12 cellular contexts compared by ENCODE assay signal in the genomic region with DNA sequence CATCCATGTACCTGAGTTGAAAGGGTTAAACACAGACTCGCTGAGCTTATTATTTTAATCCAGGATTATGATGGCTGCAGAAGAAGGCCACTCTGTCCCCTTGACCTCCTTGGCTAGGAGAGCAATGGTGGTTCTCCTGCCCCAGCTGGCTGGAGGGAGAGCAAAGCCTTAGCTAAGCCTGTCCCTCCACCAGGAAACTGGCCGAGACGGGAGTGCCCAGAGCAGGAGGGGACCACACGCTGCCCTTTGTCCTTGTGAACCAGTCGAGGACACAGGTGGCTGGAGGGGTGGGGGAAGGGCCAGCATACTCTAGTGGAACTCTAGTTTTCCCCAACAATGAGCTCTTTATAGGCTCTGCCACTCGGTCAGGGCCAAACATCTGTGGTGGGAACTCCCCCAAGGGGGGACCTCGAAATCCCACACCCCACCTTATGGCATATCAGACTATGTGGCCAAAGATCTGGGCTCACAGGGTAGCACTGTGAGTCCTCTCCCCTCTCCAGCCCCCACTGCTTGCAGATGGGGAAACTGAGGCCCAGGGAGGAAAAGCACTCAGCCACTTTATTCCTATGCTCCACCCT. TPM values are rescaled to one million over a fixed set of nuclear protein-coding genes. Genes with fewer than 3 reads are reported as not detected.
DNase-seq lines count a peak whose midpoint lies in the region; ATAC-seq and TF ChIP-seq lines count a peak whose summit lies in the region.
"Had no signal": no experiment of that assay in that cellular context is flagged by ENCODE, and none has a peak within 500 bp of the region (broad histone marks: within the 10 kb centered on the region; RNA-seq: fewer than 3 reads in every experiment).

No MANE protein-coding gene starts in this region.

- no peaks in the 10 kb centered on the region for H3K9me3 ChIP-seq in heart left ventricle
- H3K9me3 ChIP-seq in right atrium auricular region = no peaks in the 10 kb centered on the region
- H3K9me3 ChIP-seq: thoracic aorta had no signal

- WGBS in heart left ventricle, 4 donors = 33 to 47% (median 37%) methylated on average over 7 of the region's 7 CpGs

- H3K27ac Mint-ChIP-seq in neural crest cell (ENCODE audit: unreplicated experiment) = peak overlapping the region; percentile 6

- ATAC-seq in heart left ventricle = no peak

- H3K4me3 Mint-ChIP-seq in neural crest cell = peak overlapping the region; percentile 67

- H3K4me3 ChIP-seq in heart left ventricle = no peak overlapping the region
- no peak overlapping the region for H3K4me3 ChIP-seq in right atrium auricular region

- DNase-seq in heart left ventricle (peak in 1 of 5 donors; percentile 36), cardiac septum (ENCODE audit: low spot score) (no peak), right atrium auricular region (ENCODE audit: low spot score) (no peak), neural crest cell (ENCODE audit: low read depth, low spot score) (no peak), hepatic stellate cell (ENCODE audit: low spot score) (no peak), T-helper 2 cell (no peak), SK-N-DZ (ENCODE audit: low spot score) (no peak), amniotic stem cell (lab: John Stamatoyannopoulos, UW) (no peak)
- DNase-seq: activated CD8-positive, alpha-beta memory T cell treated with anti-CD3 and anti-CD28 coated beads for 24 hours; activated naive CD4-positive, alpha-beta T cell treated with anti-CD3 and anti-CD28 coated beads, Interleukin-2, amount 50 U/mL, for 16 hours; NCI-H187 treated with DMSO at 0.1 percent for 48 hours had no signal

- no peaks in the 10 kb centered on the region for H3K9me3 Mint-ChIP-seq in neural crest cell

- TF ChIP-seq CTCF in heart left ventricle (IDR thresholded peaks at IDR 0.05) = no peak
- TF ChIP-seq CTCF in right atrium auricular region (IDR thresholded peaks at IDR 0.05) = no peak
- TF ChIP-seq CTCF in neural crest cell (conservative IDR thresholded peaks at IDR 0.05) = no peak

- H3K27ac ChIP-seq in heart left ventricle (peak overlapping the region in 10 of 12 donors; percentile 70 to 90 (median 82)), right atrium auricular region (peak overlapping the region; percentile 86 to 93)

- peaks cover 78% of the 10 kb centered on the region for H3K4me1 Mint-ChIP-seq in neural crest cell

- H3K27me3 ChIP-seq in heart left ventricle = no peaks in the 10 kb centered on the region
- H3K27me3 ChIP-seq in right atrium auricular region = no peaks in the 10 kb centered on the region

- peaks cover 0 to 10% (median 3%) of the 10 kb centered on the region in 9 donors for H3K36me3 ChIP-seq in heart left ventricle
- no peaks in the 10 kb centered on the region for H3K36me3 ChIP-seq in right atrium auricular region

- H3K27me3 Mint-ChIP-seq in neural crest cell (ENCODE audit: low read depth) = no peaks in the 10 kb centered on the region

- peaks cover 2% of the 10 kb centered on the region for H3K36me3 Mint-ChIP-seq in neural crest cell (ENCODE audit: low read depth)

- H3K4me1 ChIP-seq in heart left ventricle (peaks cover 11 to 48% (median 33%) of the 10 kb centered on the region in 12 donors), right atrium auricular region (peaks cover 0 to 55% of the 10 kb centered on the region in 2 donors)

- intact Hi-C loops in heart left ventricle (cut with DNase I) (loop anchor here in 3 of 10 donors (1.0 to 10.0 kb wide), 3 partner anchors 12 to 99 kb away; partner anchors contain the start of gene STX6 (in 2 of the 3)), cardiac septum (cut with DNase I) (loop anchor here (5.0 kb wide), 1 partner anchor 162 kb away; the partner anchor contains the start of gene IER5)

- TF ChIP-seq POLR2A in heart left ventricle (IDR thresholded peaks at IDR 0.05) = no peak

RNA-seq across cellular contexts. Expression of gene KIAA1614, which starts 12.9 kb away (rescaled TPM):
- total RNA-seq in heart left ventricle = 10 to 100 TPM in 1 of 9 donors, 1 to 10 TPM in 8; 4.3 to 12.1 (median 6.5) TPM
- 1 to 10 TPM; 6.3 to 9.4 TPM for polyA plus RNA-seq in heart left ventricle
- 11.4 TPM for total RNA-seq in cardiac septum
- 10 to 100 TPM in 1 of 2 donors, 1 to 10 TPM in 1; 9.1 to 11.0 TPM for total RNA-seq in right atrium auricular region
- total RNA-seq in neural crest cell = 2.1 and 3.2 TPM in 2 replicates
- polyA plus RNA-seq in SK-N-DZ (2014; cell fraction: cytosol; rRNA removed) = 1.9 and 2.0 TPM in 2 replicates
- polyA plus RNA-seq in SK-N-DZ (2014; cell fraction: nucleus; rRNA removed) = 1.1 and 1.2 TPM in 2 replicates
